Comparison of ENCODE assay signal across 1 cellular context in genomic region chr6:156659317-156660198, GRCh38.
TF ChIP-seq lines count a peak whose summit lies in the region.

No MANE protein-coding gene starts in this region.

TF ChIP-seq in GM23338, 12 proteins besides CTCF, POLR2A, EP300 and RAD21 (continued from another document):
- TF ChIP-seq EZH2phosphoT487 (IDR thresholded peaks at IDR 0.05; ENCODE audit: unreplicated experiment) = no peak
- TF ChIP-seq STAT1 (IDR thresholded peaks at IDR 0.05; ENCODE audit: unreplicated experiment) = no peak
- no peak for TF ChIP-seq JUNB (IDR thresholded peaks at IDR 0.05; ENCODE audit: unreplicated experiment)
- TF ChIP-seq REST (IDR thresholded peaks at IDR 0.05; ENCODE audit: unreplicated experiment) = no peak
